17 cellular contexts compared by ENCODE assay signal in genomic region chr2:190789074-190790004, GRCh38.
DNase-seq lines count a peak whose midpoint lies in the region; ATAC-seq and TF ChIP-seq lines count a peak whose summit lies in the region.
"Had no signal": no experiment of that assay in that cellular context is flagged by ENCODE, and none has a peak within 500 bp of the region (broad histone marks: within the 10 kb centered on the region; RNA-seq: fewer than 3 reads in every experiment).

No MANE protein-coding gene starts in this region.

- no peak overlapping the region for H3K4me3 Mint-ChIP-seq in mesothelial cell of epicardium
- H3K4me3 Mint-ChIP-seq: activated CD4-positive, alpha-beta memory T cell treated with anti-CD3 and anti-CD28 coated beads, Interleukin-2, amount 10 ng/mL, durations not matched to agents 7 days and 5 days; activated T-cell treated with anti-CD3 and anti-CD28 coated beads, Interleukin-2, amount 50 U/mL, for 72 hours; naive B cell had no signal

- H3K4me3 ChIP-seq in ACC112 (ENCODE audit: low read depth, low read length) (no peak overlapping the region), body of pancreas (no peak overlapping the region)
- H3K4me3 ChIP-seq: PC-9, SK-N-MC, stomach had no signal

- in situ Hi-C loops in KBM-7 (cut with MboI; ENCODE audit: low pct_unique_long_range_greater_than_20kb, low sequenced_read_pairs), result no loop called here

- H3K4me1 ChIP-seq in ACC112 (ENCODE audit: control insufficient read depth, insufficient read depth, low read length, unreplicated experiment) (peaks cover 11% of the 10 kb centered on the region), body of pancreas (peaks cover 20% of the 10 kb centered on the region)

- no peaks in the 10 kb centered on the region for H3K27me3 ChIP-seq in ACC112 (ENCODE audit: insufficient read depth, low read length)
- no peaks in the 10 kb centered on the region for H3K27me3 ChIP-seq in body of pancreas
- H3K27me3 ChIP-seq: stomach had no signal

- H3K27me3 Mint-ChIP-seq in mesothelial cell of epicardium (ENCODE audit: low read depth), result no peaks in the 10 kb centered on the region
- H3K27me3 Mint-ChIP-seq: activated CD4-positive, alpha-beta memory T cell treated with anti-CD3 and anti-CD28 coated beads, Interleukin-2, amount 10 ng/mL, durations not matched to agents 7 days and 5 days had no signal

- no peaks in the 10 kb centered on the region for H3K36me3 Mint-ChIP-seq in mesothelial cell of epicardium
- H3K36me3 Mint-ChIP-seq: naive B cell had no signal

- peaks cover 71% of the 10 kb centered on the region for H3K4me1 Mint-ChIP-seq in mesothelial cell of epicardium
- H3K4me1 Mint-ChIP-seq: naive B cell had no signal

- H3K36me3 ChIP-seq in ACC112 (ENCODE audit: insufficient read depth, low read length) (no peaks in the 10 kb centered on the region), body of pancreas (replicated peaks in 1 of 2; ENCODE audit: insufficient read depth in 1 of 2, low read depth in 2 of 2) (no peaks in the 10 kb centered on the region)
- H3K36me3 ChIP-seq: stomach had no signal

- ATAC-seq in body of pancreas (peak; percentile 68), GM19452 (IDR thresholded peaks at IDR 0.05; ENCODE audit: unreplicated experiment) (no peak), GM18502 (IDR thresholded peaks at IDR 0.05; ENCODE audit: poor library complexity, unreplicated experiment) (no peak), HG02938 (IDR thresholded peaks at IDR 0.05; ENCODE audit: unreplicated experiment) (no peak)

- H2AFZ ChIP-seq in ACC112 (ENCODE audit: low read length, unreplicated experiment), result peak overlapping the region; percentile 43
- H2AFZ ChIP-seq: PC-9 had no signal

- DNase-seq in KBM-7 (peak; percentile 29), body of pancreas (no peak), mesothelial cell of epicardium (ENCODE audit: low spot score in 2 of 2, unreplicated experiment in 2 of 2) (no peak), T-helper 2 cell (no peak)
- DNase-seq: activated CD4-positive, alpha-beta memory T cell treated with anti-CD3 and anti-CD28 coated beads, Interleukin-2, amount 10 ng/mL, durations not matched to agents 7 days and 5 days; activated T-cell treated with anti-CD3 and anti-CD28 coated beads, Interleukin-2, amount 50 U/mL, for 72 hours; amniotic stem cell; naive B cell; NCI-H2081 treated with DMSO at 0.1 percent for 48 hours; NCI-H526; PC-9; stomach had no signal

- no peaks in the 10 kb centered on the region for H3K9me3 ChIP-seq in body of pancreas
- H3K9me3 ChIP-seq: stomach had no signal

- TF ChIP-seq CTCF in body of pancreas (IDR thresholded peaks at IDR 0.05) (no peak), mesothelial cell of epicardium (IDR thresholded peaks at IDR 0.05; ENCODE audit: unreplicated experiment) (no peak)

- TF ChIP-seq POLR2A in body of pancreas (IDR thresholded peaks at IDR 0.05), result no peak

- intact Hi-C loops in body of pancreas (cut with DNase I), result no loop called here

- H3K79me2 ChIP-seq in ACC112 (ENCODE audit: control insufficient read depth, insufficient read depth, low read length, unreplicated experiment), result no peaks in the 10 kb centered on the region

- H3K27ac ChIP-seq in ACC112 (ENCODE audit: low read depth, low read length) (no peak overlapping the region), body of pancreas (peak overlapping the region in 3 of 4 donors; percentile 34 to 54 (median 40))
- H3K27ac ChIP-seq: PC-9, SK-N-MC had no signal

- WGBS in body of pancreas, 2 donors, result 35 to 41% methylated on average over 2 of the region's 2 CpGs

- H3K27ac Mint-ChIP-seq in mesothelial cell of epicardium, result peak overlapping the region; percentile 56
- H3K27ac Mint-ChIP-seq: activated CD4-positive, alpha-beta memory T cell treated with anti-CD3 and anti-CD28 coated beads, Interleukin-2, amount 10 ng/mL, durations not matched to agents 7 days and 5 days; activated T-cell treated with anti-CD3 and anti-CD28 coated beads, Interleukin-2, amount 50 U/mL, for 72 hours; naive B cell had no signal

- H3K9me3 Mint-ChIP-seq in mesothelial cell of epicardium, result peaks cover 1% of the 10 kb centered on the region
- H3K9me3 Mint-ChIP-seq: activated CD4-positive, alpha-beta memory T cell treated with anti-CD3 and anti-CD28 coated beads, Interleukin-2, amount 10 ng/mL, durations not matched to agents 7 days and 5 days; activated T-cell treated with anti-CD3 and anti-CD28 coated beads, Interleukin-2, amount 50 U/mL, for 72 hours; naive B cell had no signal
